ENCODE assay signal across 1 cellular context in the genomic region with DNA sequence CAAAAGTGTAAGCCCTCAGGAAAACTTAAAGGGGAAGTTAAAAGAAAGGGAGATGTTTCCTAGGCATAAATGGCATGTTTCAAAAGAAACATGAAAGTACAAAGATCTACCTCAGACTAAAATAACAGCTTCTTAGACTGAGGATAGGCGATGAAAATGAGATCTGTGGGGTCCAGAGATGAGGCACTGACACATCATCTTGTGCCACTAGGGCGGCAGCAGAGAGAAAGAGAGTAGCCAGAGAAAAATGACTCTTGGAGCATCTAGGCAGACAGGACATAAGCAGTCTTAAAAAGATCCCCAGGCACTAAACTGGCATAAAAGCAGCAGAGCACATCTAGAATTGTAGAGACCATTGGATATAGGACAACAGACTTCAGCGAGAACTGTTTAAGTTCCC.
TF ChIP-seq lines count a peak whose summit lies in the region.

No MANE protein-coding gene starts in this region.

TF ChIP-seq in GM23338, 12 proteins besides CTCF, POLR2A, EP300 and RAD21 (continued from another document):
- TF ChIP-seq ZNF462 (CRISPR knock-in tag; IDR thresholded peaks at IDR 0.05) (no peak), JUNB (IDR thresholded peaks at IDR 0.05; ENCODE audit: unreplicated experiment) (no peak), NANOG (IDR thresholded peaks at IDR 0.05; ENCODE audit: borderline replicate concordance) (no peak), EZH2 (IDR thresholded peaks at IDR 0.05; ENCODE audit: low read depth, unreplicated experiment) (no peak)
- TF ChIP-seq, protein P1, sequence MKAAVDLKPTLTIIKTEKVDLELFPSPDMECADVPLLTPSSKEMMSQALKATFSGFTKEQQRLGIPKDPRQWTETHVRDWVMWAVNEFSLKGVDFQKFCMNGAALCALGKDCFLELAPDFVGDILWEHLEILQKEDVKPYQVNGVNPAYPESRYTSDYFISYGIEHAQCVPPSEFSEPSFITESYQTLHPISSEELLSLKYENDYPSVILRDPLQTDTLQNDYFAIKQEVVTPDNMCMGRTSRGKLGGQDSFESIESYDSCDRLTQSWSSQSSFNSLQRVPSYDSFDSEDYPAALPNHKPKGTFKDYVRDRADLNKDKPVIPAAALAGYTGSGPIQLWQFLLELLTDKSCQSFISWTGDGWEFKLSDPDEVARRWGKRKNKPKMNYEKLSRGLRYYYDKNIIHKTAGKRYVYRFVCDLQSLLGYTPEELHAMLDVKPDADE (IDR thresholded peaks at IDR 0.05) = no peak
